In the genomic region with DNA sequence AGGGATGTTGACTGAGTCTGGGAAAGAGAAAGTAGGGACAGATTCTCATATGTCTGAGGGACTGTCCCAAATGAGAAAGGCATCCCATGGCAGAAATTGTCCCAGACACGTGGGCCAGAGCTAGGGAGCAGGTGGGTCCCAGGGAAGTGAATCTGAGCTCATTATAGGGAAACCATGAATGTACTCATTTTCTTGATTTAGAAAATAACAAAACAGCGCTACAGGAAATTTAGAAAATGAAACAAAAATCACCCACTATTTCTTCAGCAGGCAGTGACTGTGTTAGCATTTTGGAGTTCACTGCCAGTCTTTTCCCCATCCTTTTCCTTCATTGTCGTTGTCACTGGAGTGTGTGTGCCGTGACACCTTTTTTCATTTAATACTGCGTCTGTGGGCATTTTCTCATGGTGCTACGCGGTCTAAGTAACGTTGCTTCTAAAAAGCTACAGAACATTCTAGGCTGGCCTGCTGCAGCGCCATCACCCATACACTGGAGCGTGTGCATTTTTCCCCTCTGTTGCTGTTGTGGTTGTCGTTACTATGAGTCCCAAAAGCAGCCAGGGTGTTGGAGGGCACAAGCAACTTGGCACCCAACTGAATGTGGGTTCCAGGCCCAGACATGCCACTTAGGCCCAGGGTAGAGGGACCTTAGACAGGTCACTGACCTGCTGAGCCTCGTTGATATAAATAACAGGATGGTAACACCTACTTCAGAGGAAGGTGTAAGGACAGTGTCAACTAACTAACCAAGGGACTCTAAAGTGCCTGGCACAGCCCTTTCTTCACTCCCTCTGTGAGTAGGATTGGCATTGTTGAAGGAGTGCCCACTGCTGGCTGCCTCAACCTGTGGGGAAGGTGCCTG, we compare ENCODE assay signal across 1 cellular context.
TF ChIP-seq lines count a peak whose summit lies in the region.

No MANE protein-coding gene starts in this region.

TF ChIP-seq in IMR-90, 13 proteins besides CTCF, POLR2A, EP300 and RAD21:
- no peak for TF ChIP-seq CEBPB (IDR thresholded peaks at IDR 0.05; ENCODE audit: low read depth, low read length)
- TF ChIP-seq BHLHE40 (IDR thresholded peaks at IDR 0.05; ENCODE audit: low read depth, low read length): no peak
- TF ChIP-seq NFE2L2 (IDR thresholded peaks at IDR 0.05; ENCODE audit: low read depth, low read length): no peak
- TF ChIP-seq MAZ (IDR thresholded peaks at IDR 0.05; ENCODE audit: borderline replicate concordance, low read depth, low read length): no peak
- no peak for TF ChIP-seq RCOR1 (IDR thresholded peaks at IDR 0.05; ENCODE audit: insufficient replicate concordance, low read length)
- TF ChIP-seq RFX5 (IDR thresholded peaks at IDR 0.05; ENCODE audit: low read depth, low read length): no peak
- no peak for TF ChIP-seq MXI1 (IDR thresholded peaks at IDR 0.05; ENCODE audit: borderline replicate concordance, low read depth, low read length)
TF ChIP-seq in IMR-90: peak in this region for 0.
